In genomic region chr7:27145167-27145883, GRCh38 we compare ENCODE assay signal across 16 cellular contexts. TPM values are rescaled to one million over a fixed set of nuclear protein-coding genes. Genes with fewer than 3 reads are reported as not detected.
DNase-seq lines count a peak whose midpoint lies in the region; ATAC-seq, FAIRE-seq and TF ChIP-seq lines count a peak whose summit lies in the region.
"Had no signal": no experiment of that assay in that cellular context is flagged by ENCODE, and none has a peak within 500 bp of the region (broad histone marks: within the 10 kb centered on the region; RNA-seq: fewer than 3 reads in every experiment).

No MANE protein-coding gene starts in this region.

- no peak overlapping the region for H3K27ac Mint-ChIP-seq in activated CD8-positive, alpha-beta memory T cell treated with anti-CD3 and anti-CD28 coated beads, Interleukin-2, amount 10 ng/mL, durations not matched to agents 7 days and 5 days
- H3K27ac Mint-ChIP-seq: T-cell had no signal

- no peak overlapping the region for H4K8ac ChIP-seq in H1 (ENCODE audit: extremely low read depth, insufficient read depth, low read length)

- H3K4ac ChIP-seq in H1 (replicated peaks; ENCODE audit: insufficient read length, low read depth, low read length), result no peak overlapping the region

- H3K27ac ChIP-seq in RWPE1, result peak overlapping the region; percentile 90
- H3K27ac ChIP-seq in H1 (ENCODE audit: low read depth, low read length), result no peak overlapping the region
- peak overlapping the region; percentile 95 for H3K27ac ChIP-seq in subcutaneous abdominal adipose tissue (ENCODE audit: low read depth, low read length)
- H3K27ac ChIP-seq: C4-2B, esophagus muscularis mucosa had no signal

- H2BK20ac ChIP-seq in H1 (ENCODE audit: low read length), result no peak overlapping the region

- H4K5ac ChIP-seq in H1 (ENCODE audit: insufficient read length, low read depth, low read length), result no peak overlapping the region

- no peaks in the 10 kb centered on the region for H3K36me3 Mint-ChIP-seq in activated CD8-positive, alpha-beta memory T cell treated with anti-CD3 and anti-CD28 coated beads, Interleukin-2, amount 10 ng/mL, durations not matched to agents 7 days and 5 days
- H3K36me3 Mint-ChIP-seq: T-cell had no signal

- peaks cover 47% of the 10 kb centered on the region for H3K27me3 Mint-ChIP-seq in activated CD8-positive, alpha-beta memory T cell treated with anti-CD3 and anti-CD28 coated beads, Interleukin-2, amount 10 ng/mL, durations not matched to agents 7 days and 5 days

- no peak overlapping the region for H3K23ac ChIP-seq in H1 (ENCODE audit: insufficient read length)

- CTCF ChIA-PET in RWPE1 (lab: Yijun Ruan, JAX) (interaction anchor here (0.6 to 3.7 kb wide), 7 partner anchors 16 to 466 kb away, joined by 3 to 34 read pairs (median 5); no protein-coding TSS in a partner anchor), H1 (lab: Charles Lee; ENCODE audit: partially characterized antibody) (interaction anchor here (0.8 to 12.5 kb wide), 19 partner anchors 8 to 1248 kb away, joined by 3 to 123 read pairs (median 14); partner anchors contain the start of genes HOXA1, HOXA10, HOXA3 and HOXA9)
- CTCF ChIA-PET in activated CD8-positive, alpha-beta memory T cell treated with anti-CD3 and anti-CD28 coated beads, Interleukin-2, amount 10 ng/mL, durations not matched to agents 7 days and 5 days (lab: Charles Lee), result interaction anchor here (1.0 kb wide), 1 partner anchor 16 kb away, joined by 3 read pairs; no protein-coding TSS in a partner anchor

- no peak overlapping the region for H2BK120ac ChIP-seq in H1 (replicated peaks; ENCODE audit: low read depth, low read length)

- no peak overlapping the region for H2BK15ac ChIP-seq in H1 (ENCODE audit: low read length)

- no peak for TF ChIP-seq CTCF in RWPE1 (conservative IDR thresholded peaks at IDR 0.05; ENCODE audit: low read depth)
- no peak for TF ChIP-seq CTCF in H1 (IDR thresholded peaks at IDR 0.05; ENCODE audit: control extremely low read depth in 1 of 3, insufficient read depth in 1 of 3, low read depth in 1 of 3, low read length in 3 of 3)
- no peak for TF ChIP-seq CTCF in mucosa of descending colon (IDR thresholded peaks at IDR 0.05)

- no peak for TF ChIP-seq EP300 in H1 (IDR thresholded peaks at IDR 0.05; ENCODE audit: borderline replicate concordance in 1 of 2, low read depth in 2 of 2, low read length in 2 of 2)

- no peak overlapping the region for H3K4me3 Mint-ChIP-seq in activated CD8-positive, alpha-beta memory T cell treated with anti-CD3 and anti-CD28 coated beads, Interleukin-2, amount 10 ng/mL, durations not matched to agents 7 days and 5 days
- H3K4me3 Mint-ChIP-seq: T-cell had no signal

- no peak overlapping the region for H3K18ac ChIP-seq in H1 (ENCODE audit: extremely low read depth, low read length)

- peaks cover 9% of the 10 kb centered on the region for H3K23me2 ChIP-seq in H1 (ENCODE audit: low read depth, low read length)

- no peaks in the 10 kb centered on the region for H3K79me1 ChIP-seq in H1 (ENCODE audit: low read depth, low read length)

- H3K9me3 Mint-ChIP-seq in activated CD8-positive, alpha-beta memory T cell treated with anti-CD3 and anti-CD28 coated beads, Interleukin-2, amount 10 ng/mL, durations not matched to agents 7 days and 5 days (ENCODE audit: low read depth), result no peaks in the 10 kb centered on the region
- H3K9me3 Mint-ChIP-seq: T-cell had no signal

- H2AK5ac ChIP-seq in H1 (ENCODE audit: low read depth, low read length), result no peak overlapping the region

- H3K4me3 ChIP-seq in H1 (ENCODE audit: extremely low read depth in 1 of 4, insufficient read depth in 2 of 4, low read depth in 3 of 4, low read length in 4 of 4) (no peak overlapping the region), mucosa of descending colon (no peak overlapping the region), subcutaneous abdominal adipose tissue (ENCODE audit: low read depth in 1 of 5, low read length in 5 of 5) (peak overlapping the region in 3 of 5 donors; percentile 22 to 37 (median 24))

- no peak overlapping the region for H2BK12ac ChIP-seq in H1 (ENCODE audit: low read depth, low read length)

- no peaks in the 10 kb centered on the region for H3K79me2 ChIP-seq in H1 (ENCODE audit: control insufficient read depth in 1 of 2, insufficient read depth in 2 of 2, low read length in 2 of 2)

- TF ChIP-seq POLR2A in H1 (IDR thresholded peaks at IDR 0.05; ENCODE audit: control extremely low read depth in 1 of 2, low read depth in 2 of 2, low read length in 2 of 2), result no peak

- TF ChIP-seq RAD21 in H1 (IDR thresholded peaks at IDR 0.05 in 1 of 2, conservative IDR thresholded peaks at IDR 0.05 in 1 of 2; ENCODE audit: low read depth in 2 of 2, low read length in 2 of 2), result no peak

- ATAC-seq in mucosa of descending colon, result no peak
- ATAC-seq in GM21825 (IDR thresholded peaks at IDR 0.05; ENCODE audit: unreplicated experiment), result no peak
- ATAC-seq in activated CD8-positive, alpha-beta memory T cell treated with anti-CD3 and anti-CD28 coated beads, Interleukin-2, amount 10 ng/mL, durations not matched to agents 7 days and 5 days, result no peak
- ATAC-seq: activated CD4-positive, CD25-positive, alpha-beta regulatory T cell treated with anti-CD3 and anti-CD28 coated beads, Interleukin-2, amount 50 U/mL, for 24 hours; T-cell had no signal

- 37% methylated on average over 44 of the region's 44 CpGs; no CpG with 5 or more reads in 1 of the 2 experiments for WGBS in H1 (ENCODE audit: extremely low coverage in 1 of 2, insufficient coverage in 1 of 2, insufficient read length in 1 of 2, insufficient replicate concordance in 2 of 2, low coverage in 1 of 2, low lambda C conversion rate in 2 of 2, missing lambda C conversion rate in 1 of 2), 2 experiments

- H3K4me1 Mint-ChIP-seq in activated CD8-positive, alpha-beta memory T cell treated with anti-CD3 and anti-CD28 coated beads, Interleukin-2, amount 10 ng/mL, durations not matched to agents 7 days and 5 days, result peaks cover 3% of the 10 kb centered on the region

- no peak overlapping the region for H2BK5ac ChIP-seq in H1 (ENCODE audit: low read depth, low read length)

- POLR2A ChIA-PET in RWPE1 (lab: Yijun Ruan, JAX; ENCODE audit: low non-redundant PET), result no interaction called here
- POLR2A ChIA-PET in H1 (lab: Charles Lee; ENCODE audit: partially characterized antibody), result no interaction called here

- H3K4me2 ChIP-seq in H1 (ENCODE audit: insufficient read depth in 1 of 2, low read depth in 2 of 2, low read length in 2 of 2), result no peak overlapping the region

- H4K20me1 ChIP-seq in H1 (replicated peaks in 1 of 2; ENCODE audit: control insufficient read depth in 1 of 2, insufficient read depth in 2 of 2, low read length in 2 of 2), result peaks cover 26 to 33% of the 10 kb centered on the region in 2 experiments

- peaks cover 0 to 6% (median 0%) of the 10 kb centered on the region in 4 experiments; a peak in 1 of 8 replicates for H3K36me3 ChIP-seq in H1 (ENCODE audit: control insufficient read depth in 2 of 4, insufficient read depth in 4 of 4, low read length in 3 of 4)
- H3K36me3 ChIP-seq in mucosa of descending colon (ENCODE audit: low read depth), result no peaks in the 10 kb centered on the region
- H3K36me3 ChIP-seq in subcutaneous abdominal adipose tissue (ENCODE audit: control insufficient read depth in 5 of 5, insufficient read depth in 5 of 5, low read length in 5 of 5), result peaks cover 4 to 25% (median 16%) of the 10 kb centered on the region in 5 donors
- H3K36me3 ChIP-seq: esophagus muscularis mucosa had no signal

- no peak overlapping the region for H3K14ac ChIP-seq in H1 (ENCODE audit: insufficient read length)

- H3K27me3 ChIP-seq in H1 (replicated peaks in 1 of 4; ENCODE audit: control insufficient read depth in 3 of 4, extremely low read depth in 1 of 4, insufficient read depth in 3 of 4, low read length in 3 of 4) (peaks cover 96 to 100% (median 99%) of the 10 kb centered on the region in 4 experiments), subcutaneous abdominal adipose tissue (ENCODE audit: control insufficient read depth in 5 of 5, insufficient read depth in 4 of 5, low read length in 5 of 5) (peaks cover 0 to 4% (median 0%) of the 10 kb centered on the region in 5 donors)

- H3K56ac ChIP-seq in H1 (replicated peaks; ENCODE audit: insufficient read length, low read depth, low read length), result no peak overlapping the region

- no peak overlapping the region for H3K9ac ChIP-seq in H1 (replicated peaks in 1 of 4; ENCODE audit: extremely low read depth in 1 of 4, low read depth in 3 of 4, low read length in 3 of 4)
- peak overlapping the region in 2 of 5 donors; percentile 10 to 35 for H3K9ac ChIP-seq in subcutaneous abdominal adipose tissue (ENCODE audit: low read length in 5 of 5)

- H3K9me3 ChIP-seq in H1 (ENCODE audit: insufficient read depth in 2 of 2, low read depth in 1 of 2, low read length in 1 of 2), result peaks cover 0 to 3% of the 10 kb centered on the region in 2 experiments; a peak in 1 of 4 replicates
- H3K9me3 ChIP-seq in mucosa of descending colon, result no peaks in the 10 kb centered on the region
- no peaks in the 10 kb centered on the region for H3K9me3 ChIP-seq in subcutaneous abdominal adipose tissue (ENCODE audit: control insufficient read depth in 5 of 5, low read length in 5 of 5)
- H3K9me3 ChIP-seq: esophagus muscularis mucosa had no signal

- DNase-seq in RWPE1 (ENCODE audit: low spot score) (no peak), H1 (ENCODE audit: low read depth in 1 of 2, low spot score in 2 of 2) (peak in 1 of 2 experiments; percentile 51), mucosa of descending colon (peak in 2 of 3 donors; percentile 31 to 61), NCI-H1105 (lab: John Stamatoyannopoulos, UW) (no peak), KG1 (lab: John Stamatoyannopoulos, UW) (no peak)
- no peak for DNase-seq in activated CD8-positive, alpha-beta memory T cell treated with anti-CD3 and anti-CD28 coated beads, Interleukin-2, amount 10 ng/mL, durations not matched to agents 7 days and 5 days
- DNase-seq: DND-41, NCI-H2029, NCI-H526 treated with DMSO at 0.1 percent for 48 hours, T-cell, trophoblast cell had no signal

- intact Hi-C loops in mucosa of descending colon (cut with DNase I, micrococcal nuclease), result loop anchor here in 1 of 2 donors (5.0 kb wide), 1 partner anchor 463 kb away; no protein-coding TSS in a partner anchor

- H3K4me1 ChIP-seq in H1 (replicated peaks in 1 of 4; ENCODE audit: control insufficient read depth in 3 of 4, insufficient read depth in 4 of 4, low read length in 3 of 4) (peaks cover 0 to 9% (median 5%) of the 10 kb centered on the region in 4 experiments; a peak in 5 of 7 replicates), mucosa of descending colon (ENCODE audit: low read depth) (peaks cover 32% of the 10 kb centered on the region), subcutaneous abdominal adipose tissue (ENCODE audit: control insufficient read depth in 5 of 5, insufficient read depth in 5 of 5, low read length in 5 of 5) (peaks cover 9 to 89% (median 86%) of the 10 kb centered on the region in 5 donors)

- H4K91ac ChIP-seq in H1 (replicated peaks; ENCODE audit: insufficient read length, low read length), result no peak overlapping the region

- no peak overlapping the region for H2AFZ ChIP-seq in H1 (ENCODE audit: low read length)

- FAIRE-seq in H1 (lab: Jason Lieb, UNC), result no peak

RNA-seq across cellular contexts. Expression of gene HOXA5, which starts 1.8 kb away (rescaled TPM):
- total RNA-seq in H1 (2021; fragmentation: NEBNext Ultra II Directional; extraction: Animal tissue kit (Norgen Biotek cat#: 25700)), result not detected in 2 replicates
- not detected in 2 replicates for polyA plus RNA-seq in H1 (2011; rRNA removed)
- polyA plus RNA-seq in H1 (2011; cell fraction: cytosol; rRNA removed), result not detected
- polyA plus RNA-seq in H1 (2011; cell fraction: nucleus; rRNA removed), result not detected
- polyA plus RNA-seq in H1 (2012, experiment 1 of 2), result not detected in 4 replicates
- not detected for polyA plus RNA-seq in H1 (2012, experiment 2 of 2)
- polyA plus RNA-seq in H1 (2013, experiment 1 of 2), result not detected
- not detected for polyA plus RNA-seq in H1 (2013, experiment 2 of 2)
- not detected in 2 replicates for polyA minus RNA-seq in H1 (2011; rRNA and poly(A)+ RNA removed)
- not detected for polyA minus RNA-seq in H1 (2011; cell fraction: cytosol; rRNA and poly(A)+ RNA removed)
- polyA minus RNA-seq in H1 (2011; cell fraction: nucleus; rRNA and poly(A)+ RNA removed), result not detected
- total RNA-seq in mucosa of descending colon, result 10 to 100 TPM; 16.1 to 26.6 (median 23.8) TPM
- not detected for total RNA-seq in activated CD8-positive, alpha-beta memory T cell treated with anti-CD3 and anti-CD28 coated beads, Interleukin-2, amount 10 ng/mL, durations not matched to agents 7 days and 5 days

RNA-seq across cellular contexts. Expression of gene HOXA6, which starts 2.2 kb away (rescaled TPM):
- not detected in 2 replicates for total RNA-seq in H1 (2021; fragmentation: NEBNext Ultra II Directional; extraction: Animal tissue kit (Norgen Biotek cat#: 25700))
- polyA plus RNA-seq in H1 (2011; rRNA removed), result not detected in 2 replicates
- polyA plus RNA-seq in H1 (2011; cell fraction: cytosol; rRNA removed), result not detected
- polyA plus RNA-seq in H1 (2011; cell fraction: nucleus; rRNA removed), result not detected
- not detected in 4 replicates for polyA plus RNA-seq in H1 (2012, experiment 1 of 2)
- not detected for polyA plus RNA-seq in H1 (2012, experiment 2 of 2)
- not detected for polyA plus RNA-seq in H1 (2013, experiment 1 of 2)
- not detected for polyA plus RNA-seq in H1 (2013, experiment 2 of 2)
- polyA minus RNA-seq in H1 (2011; rRNA and poly(A)+ RNA removed), result not detected in 2 replicates
- polyA minus RNA-seq in H1 (2011; cell fraction: cytosol; rRNA and poly(A)+ RNA removed), result not detected
- not detected for polyA minus RNA-seq in H1 (2011; cell fraction: nucleus; rRNA and poly(A)+ RNA removed)
- 10 to 100 TPM; 20.2 to 39.5 (median 20.5) TPM for total RNA-seq in mucosa of descending colon
- not detected for total RNA-seq in activated CD8-positive, alpha-beta memory T cell treated with anti-CD3 and anti-CD28 coated beads, Interleukin-2, amount 10 ng/mL, durations not matched to agents 7 days and 5 days

RNA-seq across cellular contexts. Expression of gene HOXA3, which starts 7.1 kb away (rescaled TPM):
- not detected in 2 replicates for total RNA-seq in H1 (2021; fragmentation: NEBNext Ultra II Directional; extraction: Animal tissue kit (Norgen Biotek cat#: 25700))
- polyA plus RNA-seq in H1 (2011; rRNA removed), result not detected in 2 replicates
- not detected for polyA plus RNA-seq in H1 (2011; cell fraction: cytosol; rRNA removed)
- not detected for polyA plus RNA-seq in H1 (2011; cell fraction: nucleus; rRNA removed)
- polyA plus RNA-seq in H1 (2012, experiment 1 of 2), result not detected in 4 replicates
- polyA plus RNA-seq in H1 (2012, experiment 2 of 2), result not detected
- polyA plus RNA-seq in H1 (2013, experiment 1 of 2), result not detected
- polyA plus RNA-seq in H1 (2013, experiment 2 of 2), result not detected
- not detected in 2 replicates for polyA minus RNA-seq in H1 (2011; rRNA and poly(A)+ RNA removed)
- polyA minus RNA-seq in H1 (2011; cell fraction: cytosol; rRNA and poly(A)+ RNA removed), result not detected
- polyA minus RNA-seq in H1 (2011; cell fraction: nucleus; rRNA and poly(A)+ RNA removed), result not detected
- total RNA-seq in mucosa of descending colon, result 10 to 100 TPM; 19.9 to 38.1 (median 20.5) TPM
- not detected for total RNA-seq in activated CD8-positive, alpha-beta memory T cell treated with anti-CD3 and anti-CD28 coated beads, Interleukin-2, amount 10 ng/mL, durations not matched to agents 7 days and 5 days

RNA-seq across cellular contexts. Expression of gene HOXA7, which starts 11.2 kb away (rescaled TPM):
- not detected in 2 replicates for total RNA-seq in H1 (2021; fragmentation: NEBNext Ultra II Directional; extraction: Animal tissue kit (Norgen Biotek cat#: 25700))
- 0.03 TPM in 1 of 2 replicates, not detected in the other for polyA plus RNA-seq in H1 (2011; rRNA removed)
- not detected for polyA plus RNA-seq in H1 (2011; cell fraction: cytosol; rRNA removed)
- not detected for polyA plus RNA-seq in H1 (2011; cell fraction: nucleus; rRNA removed)
- not detected in 4 replicates for polyA plus RNA-seq in H1 (2012, experiment 1 of 2)
- polyA plus RNA-seq in H1 (2012, experiment 2 of 2), result not detected
- 0.02 TPM for polyA plus RNA-seq in H1 (2013, experiment 1 of 2)
- polyA plus RNA-seq in H1 (2013, experiment 2 of 2), result 0.02 TPM
- polyA minus RNA-seq in H1 (2011; rRNA and poly(A)+ RNA removed), result not detected in 2 replicates
- not detected for polyA minus RNA-seq in H1 (2011; cell fraction: cytosol; rRNA and poly(A)+ RNA removed)
- polyA minus RNA-seq in H1 (2011; cell fraction: nucleus; rRNA and poly(A)+ RNA removed), result not detected
- total RNA-seq in mucosa of descending colon, result 10 to 100 TPM; 17.1 to 29.8 (median 27.9) TPM
- not detected for total RNA-seq in activated CD8-positive, alpha-beta memory T cell treated with anti-CD3 and anti-CD28 coated beads, Interleukin-2, amount 10 ng/mL, durations not matched to agents 7 days and 5 days

RNA-seq across cellular contexts. Expression of gene HOXA4, which starts 14.8 kb away (rescaled TPM):
- total RNA-seq in H1 (2021; fragmentation: NEBNext Ultra II Directional; extraction: Animal tissue kit (Norgen Biotek cat#: 25700)), result not detected in 2 replicates
- not detected in 2 replicates for polyA plus RNA-seq in H1 (2011; rRNA removed)
- not detected for polyA plus RNA-seq in H1 (2011; cell fraction: cytosol; rRNA removed)
- polyA plus RNA-seq in H1 (2011; cell fraction: nucleus; rRNA removed), result not detected
- polyA plus RNA-seq in H1 (2012, experiment 1 of 2), result not detected in 4 replicates
- not detected for polyA plus RNA-seq in H1 (2012, experiment 2 of 2)
- not detected for polyA plus RNA-seq in H1 (2013, experiment 1 of 2)
- not detected for polyA plus RNA-seq in H1 (2013, experiment 2 of 2)
- not detected in 2 replicates for polyA minus RNA-seq in H1 (2011; rRNA and poly(A)+ RNA removed)
- not detected for polyA minus RNA-seq in H1 (2011; cell fraction: cytosol; rRNA and poly(A)+ RNA removed)
- polyA minus RNA-seq in H1 (2011; cell fraction: nucleus; rRNA and poly(A)+ RNA removed), result not detected
- total RNA-seq in mucosa of descending colon, result 1 to 10 TPM; 5.9 to 9.5 (median 8.3) TPM
- not detected for total RNA-seq in activated CD8-positive, alpha-beta memory T cell treated with anti-CD3 and anti-CD28 coated beads, Interleukin-2, amount 10 ng/mL, durations not matched to agents 7 days and 5 days

Comparison
In these comparisons a context has a peak if more than half of its experiments do, and no peak if none do; other contexts are left out.
1. DNase-seq: peak in mucosa of descending colon (2 of 3); none in RWPE1 (single experiment), NCI-H1105 (single experiment), KG1 (single experiment) and activated CD8-positive, alpha-beta memory T cell treated with anti-CD3 and anti-CD28 coated beads, Interleukin-2, amount 10 ng/mL, durations not matched to agents 7 days and 5 days (single experiment).
2. H3K4me3 ChIP-seq: peak in subcutaneous abdominal adipose tissue (3 of 5); none in H1 (0 of 4) and mucosa of descending colon (single experiment).
3. RNA of gene HOXA5, which starts 1.8 kb away (total RNA-seq): 16.1 to 26.6 TPM in mucosa of descending colon; not detected in activated CD8-positive, alpha-beta memory T cell treated with anti-CD3 and anti-CD28 coated beads, Interleukin-2, amount 10 ng/mL, durations not matched to agents 7 days and 5 days and not detected in H1; every median in the first group is over 10 times any median in the second.
4. RNA of gene HOXA6, which starts 2.2 kb away (total RNA-seq): 20.2 to 39.5 TPM in mucosa of descending colon; not detected in H1 and not detected in activated CD8-positive, alpha-beta memory T cell treated with anti-CD3 and anti-CD28 coated beads, Interleukin-2, amount 10 ng/mL, durations not matched to agents 7 days and 5 days; every median in the first group is over 10 times any median in the second.
5. RNA of gene HOXA3, which starts 7.1 kb away (total RNA-seq): 19.9 to 38.1 TPM in mucosa of descending colon; not detected in H1 and not detected in activated CD8-positive, alpha-beta memory T cell treated with anti-CD3 and anti-CD28 coated beads, Interleukin-2, amount 10 ng/mL, durations not matched to agents 7 days and 5 days; every median in the first group is over 10 times any median in the second.